Comparison of ENCODE assay signal across 18 cellular contexts in genomic region chr11:4531666-4532065, GRCh38. TPM values are rescaled to one million over a fixed set of nuclear protein-coding genes. Genes with fewer than 3 reads are reported as not detected.
DNase-seq lines count a peak whose midpoint lies in the region; ATAC-seq and TF ChIP-seq lines count a peak whose summit lies in the region.
"Had no signal": no experiment of that assay in that cellular context is flagged by ENCODE, and none has a peak within 500 bp of the region (broad histone marks: within the 10 kb centered on the region; RNA-seq: fewer than 3 reads in every experiment).

No MANE protein-coding gene starts in this region.

- no peaks in the 10 kb centered on the region for H3K9me3 ChIP-seq in neuron (ENCODE audit: low read length)
- H3K9me3 ChIP-seq in CD8-positive, alpha-beta memory T cell (ENCODE audit: low read length) = no peaks in the 10 kb centered on the region
- no peaks in the 10 kb centered on the region for H3K9me3 ChIP-seq in psoas muscle
- H3K9me3 ChIP-seq: HAP-1, Peyer's patch had no signal

- H3K4me3 Mint-ChIP-seq in GM23338 = no peak overlapping the region
- H3K4me3 Mint-ChIP-seq in CD8-positive, alpha-beta memory T cell = no peak overlapping the region

- H3K4me1 ChIP-seq in GM23338 (ENCODE audit: insufficient read depth) = no peaks in the 10 kb centered on the region
- peaks cover 2% of the 10 kb centered on the region for H3K4me1 ChIP-seq in neuron (ENCODE audit: insufficient read depth, low read length)
- H3K4me1 ChIP-seq in CD8-positive, alpha-beta memory T cell (ENCODE audit: insufficient read depth, low read length) = no peaks in the 10 kb centered on the region
- no peaks in the 10 kb centered on the region for H3K4me1 ChIP-seq in psoas muscle
- H3K4me1 ChIP-seq: HAP-1, Peyer's patch had no signal

- no peaks in the 10 kb centered on the region for H3K27me3 Mint-ChIP-seq in GM23338 (ENCODE audit: insufficient read depth, low read depth, poor library complexity)
- peaks cover 3 to 37% of the 10 kb centered on the region in 2 donors for H3K27me3 Mint-ChIP-seq in CD8-positive, alpha-beta memory T cell

- no peaks in the 10 kb centered on the region for H4K20me1 ChIP-seq in GM23338 (replicated peaks; ENCODE audit: insufficient read depth)

- H3K4me3 ChIP-seq in GM23338 = no peak overlapping the region
- no peak overlapping the region for H3K4me3 ChIP-seq in neuron (ENCODE audit: low read length)
- H3K4me3 ChIP-seq in CD8-positive, alpha-beta memory T cell (ENCODE audit: low read length) = no peak overlapping the region
- no peak overlapping the region for H3K4me3 ChIP-seq in psoas muscle
- H3K4me3 ChIP-seq: HAP-1, Peyer's patch had no signal

- H3K36me3 ChIP-seq in GM23338 (ENCODE audit: insufficient read depth) (no peaks in the 10 kb centered on the region), neuron (ENCODE audit: insufficient read depth, low read length) (no peaks in the 10 kb centered on the region), psoas muscle (ENCODE audit: insufficient read depth in 1 of 2, low read depth in 1 of 2) (no peaks in the 10 kb centered on the region)
- no peaks in the 10 kb centered on the region for H3K36me3 ChIP-seq in CD8-positive, alpha-beta memory T cell (ENCODE audit: insufficient read depth, low read length)
- H3K36me3 ChIP-seq: HAP-1, Peyer's patch had no signal

- H3K27ac Mint-ChIP-seq in GM23338 = no peak overlapping the region
- no peak overlapping the region for H3K27ac Mint-ChIP-seq in CD8-positive, alpha-beta memory T cell

- H3K79me2 ChIP-seq in GM23338 (replicated peaks; ENCODE audit: insufficient read depth) = no peaks in the 10 kb centered on the region

- CTCF ChIA-PET in CD8-positive, alpha-beta memory T cell (lab: Charles Lee) = interaction anchor here (1.0 kb wide), 1 partner anchor 11 kb away, joined by 3 read pairs; no protein-coding TSS in a partner anchor

- H3K27ac ChIP-seq in GM23338 (ENCODE audit: low read depth) = no peak overlapping the region
- H3K27ac ChIP-seq in CD8-positive, alpha-beta memory T cell (ENCODE audit: low read depth, low read length) = no peak overlapping the region
- H3K27ac ChIP-seq in psoas muscle = no peak overlapping the region
- H3K27ac ChIP-seq: Peyer's patch had no signal

- intact Hi-C loops in psoas muscle (cut with DNase I) = no loop called here

- no peaks in the 10 kb centered on the region for H3K27me3 ChIP-seq in GM23338 (ENCODE audit: insufficient read depth)
- no peaks in the 10 kb centered on the region for H3K27me3 ChIP-seq in neuron (ENCODE audit: insufficient read depth, low read length)
- H3K27me3 ChIP-seq in CD8-positive, alpha-beta memory T cell (ENCODE audit: insufficient read depth, low read length, poor library complexity, severe bottlenecking) = no peaks in the 10 kb centered on the region
- H3K27me3 ChIP-seq in psoas muscle (ENCODE audit: insufficient read depth in 3 of 3, low read length in 2 of 3) = no peaks in the 10 kb centered on the region
- H3K27me3 ChIP-seq: Peyer's patch had no signal

- no peaks in the 10 kb centered on the region for H3K4me1 Mint-ChIP-seq in GM23338
- no peaks in the 10 kb centered on the region for H3K4me1 Mint-ChIP-seq in CD8-positive, alpha-beta memory T cell

- H3K9me2 ChIP-seq in GM23338 (ENCODE audit: insufficient read depth) = peaks cover 12% of the 10 kb centered on the region; the same call in 1 of the 2 replicates

- ATAC-seq in GM23338 (no peak), psoas muscle (no peak)

- no peak overlapping the region for H2AFZ ChIP-seq in GM23338
- peak overlapping the region; percentile 20 for H2AFZ ChIP-seq in neuron (ENCODE audit: low read depth, low read length)

- peak; percentile 25 for DNase-seq in NCI-H510A treated with DMSO at 0.1 percent for 48 hours (lab: John Stamatoyannopoulos, UW)
- no peak for DNase-seq in NCI-H510A (lab: John Stamatoyannopoulos, UW)
- peak; percentile 16 for DNase-seq in GM23338 (ENCODE audit: low spot score)
- DNase-seq in NCI-H774 (lab: John Stamatoyannopoulos, UW) = peak; percentile 13
- no peak for DNase-seq in CD8-positive, alpha-beta memory T cell
- DNase-seq in psoas muscle = no peak
- DNase-seq in GF-D8 (lab: John Stamatoyannopoulos, UW) = no peak
- DNase-seq: C1 segment of cervical spinal cord, Calu3, MV-4-11, NCI-H2107, NCI-H524 treated with DMSO at 0.1 percent for 48 hours, Peyer's patch, Right ventricle myocardium superior had no signal

- H3K36me3 Mint-ChIP-seq in GM23338 (ENCODE audit: low read depth) = 0 out of 3 replicates have a peak, but pooled peaks cover 3% of the 10 kb centered on the region
- H3K36me3 Mint-ChIP-seq in CD8-positive, alpha-beta memory T cell = no peaks in the 10 kb centered on the region

- POLR2A ChIA-PET in CD8-positive, alpha-beta memory T cell (lab: Charles Lee) = no interaction called here

- TF ChIP-seq CTCF in GM23338 (conservative IDR thresholded peaks at IDR 0.05; ENCODE audit: low read depth in 2 of 2) (no peak), psoas muscle (IDR thresholded peaks at IDR 0.05) (no peak)

- no peaks in the 10 kb centered on the region for H3F3A ChIP-seq in GM23338 (replicated peaks; ENCODE audit: low read depth)

- peaks cover 14% of the 10 kb centered on the region for H3K9me3 Mint-ChIP-seq in GM23338
- no peaks in the 10 kb centered on the region for H3K9me3 Mint-ChIP-seq in CD8-positive, alpha-beta memory T cell

- no peak overlapping the region for H3K4me2 ChIP-seq in GM23338

- 74 to 76% (median 75%) methylated on average over 10 of the region's 10 CpGs for WGBS in psoas muscle, 3 donors

RNA-seq across cellular contexts. Expression of gene OR52M1, which starts 13.3 kb away (rescaled TPM):
- not detected in 2 replicates for total RNA-seq in GM23338 (2014; rRNA removed; shearing (Covaris generic))
- polyA plus RNA-seq in GM23338 (2016; fragmentation: Nextera tagmentation; extraction: Ambion mirVana) (not detected in 2 replicates), psoas muscle (not detected)
- total RNA-seq in CD8-positive, alpha-beta memory T cell = not detected
- not detected for polyA plus RNA-seq in CD8-positive, alpha-beta memory T cell
- total RNA-seq in psoas muscle = not detected
- total RNA-seq: Calu3; HT1080; Peyer's patch; Right ventricle myocardium superior; T-helper 2 cell treated with Interferon-gamma antibody and Interleukin-4, amounts not matched to agents 100 ng/mL and 5 ng/mL, for 36 hours had no signal

RNA-seq across cellular contexts. Expression of gene OR52K1, which starts 49.2 kb away (rescaled TPM):
- not detected in 2 replicates for total RNA-seq in GM23338 (2014; rRNA removed; shearing (Covaris generic))
- polyA plus RNA-seq in GM23338 (2016; fragmentation: Nextera tagmentation; extraction: Ambion mirVana) (not detected in 2 replicates), psoas muscle (not detected)
- total RNA-seq in CD8-positive, alpha-beta memory T cell = not detected
- not detected for polyA plus RNA-seq in CD8-positive, alpha-beta memory T cell
- total RNA-seq in psoas muscle = not detected
- total RNA-seq: Calu3; HT1080; Peyer's patch; Right ventricle myocardium superior; T-helper 2 cell treated with Interferon-gamma antibody and Interleukin-4, amounts not matched to agents 100 ng/mL and 5 ng/mL, for 36 hours had no signal

RNA-seq across cellular contexts. Expression of gene OR52I2, which starts 49.9 kb away (rescaled TPM):
- total RNA-seq in GM23338 (2014; rRNA removed; shearing (Covaris generic)) = not detected in 2 replicates
- polyA plus RNA-seq in GM23338 (2016; fragmentation: Nextera tagmentation; extraction: Ambion mirVana) = 0.03 TPM in 1 of 2 replicates, not detected in the other
- not detected for total RNA-seq in CD8-positive, alpha-beta memory T cell
- polyA plus RNA-seq in CD8-positive, alpha-beta memory T cell = not detected
- not detected for total RNA-seq in psoas muscle
- not detected for polyA plus RNA-seq in psoas muscle
- total RNA-seq: Calu3; HT1080; Peyer's patch; Right ventricle myocardium superior; T-helper 2 cell treated with Interferon-gamma antibody and Interleukin-4, amounts not matched to agents 100 ng/mL and 5 ng/mL, for 36 hours had no signal

Comparison
In these comparisons a context has a peak if more than half of its experiments do, and no peak if none do; other contexts are left out.
1. DNase-seq: peak in NCI-H510A treated with DMSO at 0.1 percent for 48 hours (single experiment), GM23338 (single experiment) and NCI-H774 (single experiment); none in NCI-H510A (single experiment), CD8-positive, alpha-beta memory T cell (0 of 5), psoas muscle (0 of 2) and GF-D8 (single experiment).